27 cellular contexts compared by ENCODE assay signal in the genomic region with DNA sequence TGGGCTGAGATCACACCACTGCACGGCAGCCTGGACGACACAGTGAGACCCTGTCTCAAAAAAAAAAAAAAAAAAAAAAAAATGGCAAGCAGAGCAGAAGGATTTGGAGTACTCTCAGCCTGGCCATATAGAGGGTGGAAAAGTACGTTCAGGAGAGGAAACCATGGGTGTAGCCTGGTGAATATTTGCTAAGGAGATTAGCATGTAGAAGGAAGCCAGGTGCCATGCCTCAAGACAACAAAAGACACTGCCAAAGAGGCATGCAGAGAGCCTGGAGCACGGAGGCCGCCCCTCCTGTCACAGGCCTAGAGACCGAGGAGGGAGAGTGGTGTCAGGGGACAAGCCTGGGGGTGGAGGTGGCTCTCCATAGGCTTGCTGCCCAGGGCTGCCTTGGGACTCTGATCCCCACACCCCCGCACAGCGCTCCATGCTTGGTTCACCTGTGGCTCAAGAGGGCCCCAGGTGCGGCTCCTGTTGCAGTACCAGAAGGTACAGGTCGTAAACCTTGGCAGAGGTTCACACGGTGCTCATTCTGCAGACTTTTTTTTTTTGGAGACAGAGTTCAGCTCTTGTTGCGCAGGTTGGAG. TPM values are rescaled to one million over a fixed set of nuclear protein-coding genes. Genes with fewer than 3 reads are reported as not detected.
DNase-seq lines count a peak whose midpoint lies in the region; ATAC-seq, FAIRE-seq and TF ChIP-seq lines count a peak whose summit lies in the region.
"Had no signal": no experiment of that assay in that cellular context is flagged by ENCODE, and none has a peak within 500 bp of the region (broad histone marks: within the 10 kb centered on the region; RNA-seq: fewer than 3 reads in every experiment).

No MANE protein-coding gene starts in this region.

- H3K27ac ChIP-seq in RWPE2 (ENCODE audit: poor library complexity, severe bottlenecking) (no peak overlapping the region), HepG2 (ENCODE audit: extremely low read length, insufficient read depth, low read length) (no peak overlapping the region)
- H3K27ac ChIP-seq: A549, gastroesophageal sphincter, PC-9, SJSA1, thoracic aorta had no signal

- no peaks in the 10 kb centered on the region for H3K4me1 Mint-ChIP-seq in activated T-helper 2 cell treated with anti-CD3 and anti-CD28 coated beads, Interferon-gamma antibody, Interleukin-2, Interleukin-4, amounts not matched to agents 10 μg/mL and 5 μg/mL and 100 μg/mL, durations not matched to agents 14 hours and 24 hours and 36 hours (ENCODE audit: low read depth)
- H3K4me1 Mint-ChIP-seq: B cell, IgD-negative memory B cell had no signal

- CTCF ChIA-PET in HepG2 (lab: Yijun Ruan, JAX; ENCODE audit: low intra/inter-chr PET ratio, low total read pairs), result no interaction called here

- H3K27me3 Mint-ChIP-seq in activated T-helper 2 cell treated with anti-CD3 and anti-CD28 coated beads, Interferon-gamma antibody, Interleukin-2, Interleukin-4, amounts not matched to agents 10 μg/mL and 5 μg/mL and 100 μg/mL, durations not matched to agents 14 hours and 24 hours and 36 hours (ENCODE audit: low read depth), result no peaks in the 10 kb centered on the region
- H3K27me3 Mint-ChIP-seq: activated CD4-positive, alpha-beta T cell treated with anti-CD3 and anti-CD28 coated beads, Interleukin-2, amount 10 ng/mL, durations not matched to agents 24 days and 14 days; activated CD8-positive, alpha-beta memory T cell treated with anti-CD3 and anti-CD28 coated beads, Interleukin-2, amount 10 ng/mL, durations not matched to agents 7 days and 5 days; activated naive CD8-positive, alpha-beta T cell; B cell; IgD-negative memory B cell had no signal

- H3K27me3 ChIP-seq in RWPE2 (ENCODE audit: insufficient read depth, poor library complexity, severe bottlenecking) (no peaks in the 10 kb centered on the region), HepG2 (ENCODE audit: control insufficient read depth in 1 of 2, insufficient read depth in 2 of 2, low read length in 2 of 2) (no peaks in the 10 kb centered on the region)
- H3K27me3 ChIP-seq: gastroesophageal sphincter, SJSA1 had no signal

- no peaks in the 10 kb centered on the region for H3K36me3 Mint-ChIP-seq in activated T-helper 2 cell treated with anti-CD3 and anti-CD28 coated beads, Interferon-gamma antibody, Interleukin-2, Interleukin-4, amounts not matched to agents 10 μg/mL and 5 μg/mL and 100 μg/mL, durations not matched to agents 14 hours and 24 hours and 36 hours (ENCODE audit: low read depth)
- H3K36me3 Mint-ChIP-seq: activated CD8-positive, alpha-beta memory T cell treated with anti-CD3 and anti-CD28 coated beads, Interleukin-2, amount 10 ng/mL, durations not matched to agents 7 days and 5 days; activated naive CD8-positive, alpha-beta T cell; IgD-negative memory B cell had no signal

- H3K4me3 ChIP-seq in RWPE2 (ENCODE audit: severe bottlenecking), result no peak overlapping the region
- no peak overlapping the region for H3K4me3 ChIP-seq in HepG2 (replicated peaks in 1 of 3; ENCODE audit: insufficient read depth in 1 of 3, low read depth in 2 of 3, low read length in 3 of 3)
- H3K4me3 ChIP-seq: A549, gastroesophageal sphincter, PC-9, SJSA1, skin epidermis, thoracic aorta had no signal

- POLR2A ChIA-PET in HepG2 (lab: Yijun Ruan, JAX), result no interaction called here

- TF ChIP-seq EP300 in HepG2 (IDR thresholded peaks at IDR 0.05; ENCODE audit: low read depth in 2 of 2, low read length in 2 of 2), result no peak
- TF ChIP-seq EP300 in HepG2 (CRISPR knock-in tag; IDR thresholded peaks at IDR 0.05; ENCODE audit: borderline replicate concordance), result no peak

- TF ChIP-seq CTCF in RWPE2 (IDR thresholded peaks at IDR 0.05; ENCODE audit: poor library complexity, severe bottlenecking) (no peak), HepG2 (CRISPR knock-in tag; IDR thresholded peaks at IDR 0.05) (no peak)

- intact Hi-C loops in HepG2 (cut with micrococcal nuclease; ENCODE audit: unreplicated experiment) (no loop called here), Right ventricle myocardium superior (cut with DNase I) (no loop called here)
- intact Hi-C loops in activated T-helper 2 cell treated with anti-CD3 and anti-CD28 coated beads, Interferon-gamma antibody, Interleukin-2, Interleukin-4, amounts not matched to agents 10 μg/mL and 5 μg/mL and 100 μg/mL, durations not matched to agents 14 hours and 24 hours and 36 hours (cut with micrococcal nuclease), result no loop called here

- no peak for TF ChIP-seq POLR2A in HepG2 (IDR thresholded peaks at IDR 0.05; ENCODE audit: insufficient read depth in 1 of 2, low read depth in 2 of 2, low read length in 2 of 2)

- H3K4me1 ChIP-seq in RWPE2 (ENCODE audit: insufficient read depth, poor library complexity, severe bottlenecking) (peaks cover 3% of the 10 kb centered on the region), HepG2 (ENCODE audit: insufficient read depth, low read length) (peaks cover 33% of the 10 kb centered on the region)

- no peak for FAIRE-seq in HepG2 (lab: Jason Lieb, UNC)
- FAIRE-seq: A549 had no signal

- H3K9me3 ChIP-seq in RWPE2 (ENCODE audit: severe bottlenecking), result no peaks in the 10 kb centered on the region
- H3K9me3 ChIP-seq in HepG2 (ENCODE audit: low read length), result 0 out of 2 replicates have a peak, but pooled peaks cover 4% of the 10 kb centered on the region
- H3K9me3 ChIP-seq: A549, gastroesophageal sphincter, SJSA1, thoracic aorta had no signal

- in situ Hi-C loops in HepG2 (cut with HindIII; ENCODE audit: extremely low pct_ligation_motif_present, low pct_unique_long_range_greater_than_20kb), result no loop called here

- no peaks in the 10 kb centered on the region for H4K20me1 ChIP-seq in HepG2 (ENCODE audit: insufficient read depth, low read length)

- no peak overlapping the region for H3K27ac Mint-ChIP-seq in activated T-helper 2 cell treated with anti-CD3 and anti-CD28 coated beads, Interferon-gamma antibody, Interleukin-2, Interleukin-4, amounts not matched to agents 10 μg/mL and 5 μg/mL and 100 μg/mL, durations not matched to agents 14 hours and 24 hours and 36 hours
- H3K27ac Mint-ChIP-seq: activated CD4-positive, alpha-beta T cell treated with anti-CD3 and anti-CD28 coated beads, Interleukin-2, amount 10 ng/mL, durations not matched to agents 24 days and 14 days; activated CD8-positive, alpha-beta memory T cell treated with anti-CD3 and anti-CD28 coated beads, Interleukin-2, amount 10 ng/mL, durations not matched to agents 7 days and 5 days; activated naive CD8-positive, alpha-beta T cell; B cell; IgD-negative memory B cell had no signal

- no TSS peak for BruUV-seq in HepG2 (replicated peaks; lab: Mats Ljungman, UMichigan)

- H3K4me2 ChIP-seq in HepG2 (ENCODE audit: low read depth, low read length), result no peak overlapping the region
- H3K4me2 ChIP-seq: A549, PC-9 had no signal

- H3K36me3 ChIP-seq in RWPE2 (ENCODE audit: low read depth), result no peaks in the 10 kb centered on the region
- no peaks in the 10 kb centered on the region for H3K36me3 ChIP-seq in HepG2 (replicated peaks in 1 of 2; ENCODE audit: control insufficient read depth in 1 of 2, insufficient read depth in 2 of 2, low read length in 2 of 2)
- H3K36me3 ChIP-seq: gastroesophageal sphincter, SJSA1, thoracic aorta had no signal

- H2AFZ ChIP-seq in HepG2 (ENCODE audit: low read length), result no peak overlapping the region
- H2AFZ ChIP-seq: PC-9 had no signal

- peak; percentile 16 for DNase-seq in NCI-H82 (lab: John Stamatoyannopoulos, UW)
- DNase-seq in NCI-H82 treated with DMSO at 0.1 percent for 48 hours (lab: John Stamatoyannopoulos, UW; ENCODE audit: unreplicated experiment), result no peak
- no peak for DNase-seq in RWPE2 (ENCODE audit: low spot score)
- DNase-seq in HepG2 (ENCODE audit: low spot score), result no peak
- DNase-seq in Right ventricle myocardium superior, result no peak
- DNase-seq in activated T-helper 2 cell treated with anti-CD3 and anti-CD28 coated beads, Interferon-gamma antibody, Interleukin-2, Interleukin-4, amounts not matched to agents 10 μg/mL and 5 μg/mL and 100 μg/mL, durations not matched to agents 14 hours and 24 hours and 36 hours (ENCODE audit: low spot score), result no peak
- DNase-seq in COLO829 (ENCODE audit: low spot score), result no peak
- DNase-seq in hippocampal formation (lab: John Stamatoyannopoulos, UW), result no peak
- DNase-seq: activated CD4-positive, alpha-beta T cell treated with anti-CD3 and anti-CD28 coated beads, Interleukin-2, amount 10 ng/mL, durations not matched to agents 24 days and 14 days; activated CD8-positive, alpha-beta memory T cell treated with anti-CD3 and anti-CD28 coated beads, Interleukin-2, amount 10 ng/mL, durations not matched to agents 7 days and 5 days; cerebellar nuclear complex; effector CD8-positive, alpha-beta T cell; islet precursor cell; mammary epithelial cell; NCI-H1105 treated with DMSO at 0.1 percent for 48 hours; NCI-H345; PC-9; stimulated activated naive CD4-positive, alpha-beta T cell; T-helper 1 cell had no signal

- H3K79me2 ChIP-seq in HepG2 (ENCODE audit: insufficient read depth, low read length), result no peaks in the 10 kb centered on the region

- H3K9ac ChIP-seq in HepG2 (ENCODE audit: insufficient read depth, low read depth, low read length), result no peak overlapping the region

- TF ChIP-seq RAD21 in HepG2 (CRISPR knock-in tag; IDR thresholded peaks at IDR 0.05), result no peak

- ATAC-seq in RWPE2 (ENCODE audit: low read depth) (peak; percentile 12; the same call in 1 of the 3 replicates), HepG2 (peak; percentile 56), Right ventricle myocardium superior (ENCODE audit: poor library complexity) (no peak)
- ATAC-seq: A549; activated CD8-positive, alpha-beta memory T cell treated with anti-CD3 and anti-CD28 coated beads, Interleukin-2, amount 10 ng/mL, durations not matched to agents 7 days and 5 days; gastroesophageal sphincter had no signal

- H3K4me3 Mint-ChIP-seq in activated T-helper 2 cell treated with anti-CD3 and anti-CD28 coated beads, Interferon-gamma antibody, Interleukin-2, Interleukin-4, amounts not matched to agents 10 μg/mL and 5 μg/mL and 100 μg/mL, durations not matched to agents 14 hours and 24 hours and 36 hours (ENCODE audit: low read depth), result no peak overlapping the region
- H3K4me3 Mint-ChIP-seq: activated CD4-positive, alpha-beta T cell treated with anti-CD3 and anti-CD28 coated beads, Interleukin-2, amount 10 ng/mL, durations not matched to agents 24 days and 14 days; activated CD8-positive, alpha-beta memory T cell treated with anti-CD3 and anti-CD28 coated beads, Interleukin-2, amount 10 ng/mL, durations not matched to agents 7 days and 5 days; activated naive CD8-positive, alpha-beta T cell; B cell; IgD-negative memory B cell had no signal

- H3K9me3 Mint-ChIP-seq in activated T-helper 2 cell treated with anti-CD3 and anti-CD28 coated beads, Interferon-gamma antibody, Interleukin-2, Interleukin-4, amounts not matched to agents 10 μg/mL and 5 μg/mL and 100 μg/mL, durations not matched to agents 14 hours and 24 hours and 36 hours, result no peaks in the 10 kb centered on the region
- H3K9me3 Mint-ChIP-seq: activated CD4-positive, alpha-beta T cell treated with anti-CD3 and anti-CD28 coated beads, Interleukin-2, amount 10 ng/mL, durations not matched to agents 24 days and 14 days had no signal

- 71% methylated on average over 7 of the region's 12 CpGs for WGBS in HepG2 (ENCODE audit: low lambda C conversion rate)

RNA-seq across cellular contexts. Expression of gene DEGS2, which starts 27.9 kb away (rescaled TPM):
- total RNA-seq in HepG2 (2016; rRNA removed; fragmentation: Illumina TruSeq; extraction: Trizol) (0.09 TPM in 1 of 2 replicates, not detected in the other), Right ventricle myocardium superior (not detected)
- 0.18 and 0.30 TPM in 2 replicates for total RNA-seq in HepG2 (2016; cell fraction: cytosol; rRNA removed; fragmentation: Illumina TruSeq; extraction: Trizol; ENCODE audit: low read depth)
- total RNA-seq in HepG2 (2016; cell fraction: insoluble cytoplasmic fraction; rRNA removed; fragmentation: Illumina TruSeq; extraction: Trizol), result 0.04 TPM in 2 replicates
- 0.07 and 0.19 TPM in 2 replicates for total RNA-seq in HepG2 (2016; cell fraction: membrane; rRNA removed; fragmentation: Illumina TruSeq; extraction: Trizol)
- total RNA-seq in HepG2 (2016; cell fraction: nucleus; rRNA removed; fragmentation: Illumina TruSeq; extraction: Trizol), result 0.12 and 0.28 TPM in 2 replicates
- 0.09 and 0.14 TPM in 2 replicates for polyA plus RNA-seq in HepG2 (2011; rRNA removed)
- 0.15 and 0.30 TPM in 2 replicates for polyA plus RNA-seq in HepG2 (2011; cell fraction: cytosol; rRNA removed)
- 1.6 and 2.0 TPM in 2 replicates for polyA plus RNA-seq in HepG2 (2011; cell fraction: nucleus; rRNA removed)
- 0.25 and 0.91 TPM in 2 replicates for polyA plus RNA-seq in HepG2 (2012)
- polyA plus RNA-seq in HepG2 (2016; cell fraction: cytosol; fragmentation: Illumina TruSeq; extraction: Trizol; ENCODE audit: low read depth), result not detected in 2 replicates
- 0.07 TPM in 1 of 2 replicates, not detected in the other for polyA plus RNA-seq in HepG2 (2016; cell fraction: insoluble cytoplasmic fraction; fragmentation: Illumina TruSeq; extraction: Trizol; ENCODE audit: low read depth)
- polyA plus RNA-seq in HepG2 (2016; cell fraction: membrane; fragmentation: Illumina TruSeq; extraction: Trizol; ENCODE audit: low read depth), result not detected in 2 replicates
- polyA plus RNA-seq in HepG2 (2016; cell fraction: nucleus; fragmentation: Illumina TruSeq; extraction: Trizol; ENCODE audit: insufficient read depth, low read depth), result 0.22 TPM in 1 of 2 replicates, not detected in the other
- polyA minus RNA-seq in HepG2 (2011; rRNA and poly(A)+ RNA removed; ENCODE audit: low replicate concordance), result 0.30 and 1.6 TPM in 2 replicates
- polyA minus RNA-seq in HepG2 (2011; cell fraction: cytosol; rRNA and poly(A)+ RNA removed), result 0.26 and 0.30 TPM in 2 replicates
- 0.37 and 0.90 TPM in 2 replicates for polyA minus RNA-seq in HepG2 (2011; cell fraction: nucleus; rRNA and poly(A)+ RNA removed)
- total RNA-seq in activated T-helper 2 cell treated with anti-CD3 and anti-CD28 coated beads, Interferon-gamma antibody, Interleukin-2, Interleukin-4, amounts not matched to agents 10 μg/mL and 5 μg/mL and 100 μg/mL, durations not matched to agents 14 hours and 24 hours and 36 hours, result 0.16 and 0.41 TPM in 2 replicates
- total RNA-seq: activated CD8-positive, alpha-beta memory T cell treated with anti-CD3 and anti-CD28 coated beads, Interleukin-2, amount 10 ng/mL, durations not matched to agents 7 days and 5 days; SJSA1 had no signal

RNA-seq across cellular contexts. Expression of gene YY1, which starts 51.6 kb away (rescaled TPM):
- total RNA-seq in HepG2 (2016; rRNA removed; fragmentation: Illumina TruSeq; extraction: Trizol) (62.8 and 68.1 TPM in 2 replicates), Right ventricle myocardium superior (48.1 TPM)
- total RNA-seq in HepG2 (2016; cell fraction: cytosol; rRNA removed; fragmentation: Illumina TruSeq; extraction: Trizol; ENCODE audit: low read depth), result 18.9 and 19.0 TPM in 2 replicates
- total RNA-seq in HepG2 (2016; cell fraction: insoluble cytoplasmic fraction; rRNA removed; fragmentation: Illumina TruSeq; extraction: Trizol), result 58.6 and 68.6 TPM in 2 replicates
- 65.4 and 80.0 TPM in 2 replicates for total RNA-seq in HepG2 (2016; cell fraction: membrane; rRNA removed; fragmentation: Illumina TruSeq; extraction: Trizol)
- 38.0 and 40.7 TPM in 2 replicates for total RNA-seq in HepG2 (2016; cell fraction: nucleus; rRNA removed; fragmentation: Illumina TruSeq; extraction: Trizol)
- polyA plus RNA-seq in HepG2 (2011; rRNA removed), result 23.9 and 29.4 TPM in 2 replicates
- polyA plus RNA-seq in HepG2 (2011; cell fraction: cytosol; rRNA removed), result 13.8 and 18.5 TPM in 2 replicates
- polyA plus RNA-seq in HepG2 (2011; cell fraction: nucleus; rRNA removed), result 23.8 and 24.4 TPM in 2 replicates
- polyA plus RNA-seq in HepG2 (2012), result 43.4 and 54.0 TPM in 2 replicates
- polyA plus RNA-seq in HepG2 (2016; cell fraction: cytosol; fragmentation: Illumina TruSeq; extraction: Trizol; ENCODE audit: low read depth), result 29.1 and 32.3 TPM in 2 replicates
- 93.6 and 111 TPM in 2 replicates for polyA plus RNA-seq in HepG2 (2016; cell fraction: insoluble cytoplasmic fraction; fragmentation: Illumina TruSeq; extraction: Trizol; ENCODE audit: low read depth)
- 65.2 and 73.0 TPM in 2 replicates for polyA plus RNA-seq in HepG2 (2016; cell fraction: membrane; fragmentation: Illumina TruSeq; extraction: Trizol; ENCODE audit: low read depth)
- polyA plus RNA-seq in HepG2 (2016; cell fraction: nucleus; fragmentation: Illumina TruSeq; extraction: Trizol; ENCODE audit: insufficient read depth, low read depth), result 82.8 and 91.4 TPM in 2 replicates
- polyA minus RNA-seq in HepG2 (2011; rRNA and poly(A)+ RNA removed; ENCODE audit: low replicate concordance), result 24.4 and 42.6 TPM in 2 replicates
- 17.8 and 23.1 TPM in 2 replicates for polyA minus RNA-seq in HepG2 (2011; cell fraction: cytosol; rRNA and poly(A)+ RNA removed)
- 36.4 and 41.8 TPM in 2 replicates for polyA minus RNA-seq in HepG2 (2011; cell fraction: nucleus; rRNA and poly(A)+ RNA removed)
- total RNA-seq in activated T-helper 2 cell treated with anti-CD3 and anti-CD28 coated beads, Interferon-gamma antibody, Interleukin-2, Interleukin-4, amounts not matched to agents 10 μg/mL and 5 μg/mL and 100 μg/mL, durations not matched to agents 14 hours and 24 hours and 36 hours, result 105 TPM in 2 replicates
